In the genomic region with DNA sequence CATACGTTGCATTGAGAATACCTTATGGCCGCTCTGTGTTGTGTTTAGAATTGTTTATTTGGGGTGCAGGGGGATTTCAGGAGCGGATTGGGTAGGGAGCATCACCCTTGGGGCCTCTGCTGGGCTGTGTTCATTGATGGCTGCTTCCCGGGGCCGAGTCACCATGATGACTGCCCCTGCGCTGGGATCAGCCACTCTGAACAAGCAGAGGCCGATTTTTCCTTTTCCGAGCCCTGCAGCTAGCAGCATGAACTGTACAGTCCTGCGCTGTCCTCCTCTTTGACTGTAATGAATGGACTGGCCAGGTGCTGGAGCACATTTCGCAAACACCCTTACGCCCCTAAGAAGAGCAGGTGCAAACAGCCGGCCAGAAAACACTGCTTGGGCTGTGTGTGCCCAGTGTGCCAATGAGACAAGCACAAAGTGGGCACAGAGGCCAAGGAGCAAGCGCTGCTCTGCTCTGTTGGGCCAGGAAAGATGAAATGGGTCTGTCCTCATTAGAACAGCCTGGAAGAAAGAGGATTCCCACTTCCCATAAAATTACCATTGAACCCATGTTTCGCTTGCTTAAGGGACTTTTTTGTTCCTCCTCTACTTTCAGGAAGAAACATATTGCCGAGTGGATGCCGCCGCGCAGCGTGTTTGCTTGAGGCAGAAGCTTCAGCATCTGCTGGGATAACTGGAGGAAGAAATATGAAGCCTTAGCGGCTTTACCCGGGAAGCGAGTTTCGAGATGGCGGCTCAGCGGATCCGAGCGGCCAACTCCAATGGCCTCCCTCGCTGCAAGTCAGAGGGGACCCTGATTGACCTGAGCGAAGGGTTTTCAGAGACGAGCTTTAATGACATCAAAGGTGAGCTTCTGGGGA, we compare ENCODE assay signal across 16 cellular contexts.
DNase-seq lines count a peak whose midpoint lies in the region; ATAC-seq, FAIRE-seq and TF ChIP-seq lines count a peak whose summit lies in the region.
"Had no signal": no experiment of that assay in that cellular context is flagged by ENCODE, and none has a peak within 500 bp of the region (broad histone marks: within the 10 kb centered on the region; RNA-seq: fewer than 3 reads in every experiment).

No MANE protein-coding gene starts in this region.

- TF ChIP-seq CTCF in H9 (conservative IDR thresholded peaks at IDR 0.05), result no peak
- TF ChIP-seq CTCF in astrocyte (IDR thresholded peaks at IDR 0.05; ENCODE audit: insufficient read depth, low read depth, low read length), result no peak

- no peak overlapping the region for H3T11ph ChIP-seq in H9 (ENCODE audit: low read length)

- H3K9me3 Mint-ChIP-seq in H9 (no peaks in the 10 kb centered on the region), astrocyte (ENCODE audit: unreplicated experiment) (no peaks in the 10 kb centered on the region)
- no peaks in the 10 kb centered on the region for H3K9me3 Mint-ChIP-seq in naive thymus-derived CD4-positive, alpha-beta T cell

- no peak for FAIRE-seq in astrocyte (lab: Jason Lieb, UNC)
- FAIRE-seq: RCC 7860 had no signal

- no peak for ATAC-seq in GM18498 (IDR thresholded peaks at IDR 0.05; ENCODE audit: unreplicated experiment)
- ATAC-seq in naive thymus-derived CD4-positive, alpha-beta T cell, result no peak

- no peak overlapping the region for H2AFZ ChIP-seq in H9 (ENCODE audit: low read length)
- H2AFZ ChIP-seq in astrocyte (ENCODE audit: low read depth, low read length), result no peak overlapping the region

- intact Hi-C loops in naive thymus-derived CD4-positive, alpha-beta T cell (cut with micrococcal nuclease), result no loop called here

- POLR2A ChIA-PET in HEK293T (lab: Yijun Ruan, JAX), result no interaction called here
- POLR2A ChIA-PET in naive thymus-derived CD4-positive, alpha-beta T cell (lab: Charles Lee), result no interaction called here

- no CpG with 5 or more reads among the region's 30 CpGs for WGBS in H9 (ENCODE audit: extremely low coverage, insufficient read length, low lambda C conversion rate)

- H3K27me3 ChIP-seq in H9 (ENCODE audit: insufficient read depth, low read length) (no peaks in the 10 kb centered on the region), astrocyte (ENCODE audit: insufficient read depth, low read length) (no peaks in the 10 kb centered on the region)
- no peaks in the 10 kb centered on the region for H3K27me3 ChIP-seq in naive thymus-derived CD4-positive, alpha-beta T cell (ENCODE audit: control insufficient read depth in 2 of 2, insufficient read depth in 2 of 2, low read length in 2 of 2)
- H3K27me3 ChIP-seq: SJCRH30 had no signal

- no peak overlapping the region for H4K91ac ChIP-seq in H9 (ENCODE audit: insufficient read length, low read depth, low read length)

- H3K18ac ChIP-seq in H9 (ENCODE audit: insufficient read length, low read depth, low read length), result no peak overlapping the region

- H3K4me3 Mint-ChIP-seq in H9 (no peak overlapping the region), astrocyte (ENCODE audit: unreplicated experiment) (no peak overlapping the region)
- H3K4me3 Mint-ChIP-seq in naive thymus-derived CD4-positive, alpha-beta T cell, result no peak overlapping the region

- H3K4me1 Mint-ChIP-seq in H9, result peaks cover 25 to 26% of the 10 kb centered on the region in 2 experiments
- peaks cover 34% of the 10 kb centered on the region for H3K4me1 Mint-ChIP-seq in astrocyte (ENCODE audit: low read depth, unreplicated experiment)
- no peaks in the 10 kb centered on the region for H3K4me1 Mint-ChIP-seq in naive thymus-derived CD4-positive, alpha-beta T cell

- no peak overlapping the region for H3K27ac ChIP-seq in H9 (ENCODE audit: insufficient read length, low read depth, low read length)
- no peak overlapping the region for H3K27ac ChIP-seq in astrocyte (ENCODE audit: low read depth, low read length)
- H3K27ac ChIP-seq in naive thymus-derived CD4-positive, alpha-beta T cell (ENCODE audit: low read depth, low read length), result no peak overlapping the region
- H3K27ac ChIP-seq: SJCRH30 had no signal

- no peak overlapping the region for H4K8ac ChIP-seq in H9 (replicated peaks; ENCODE audit: insufficient read length, low read depth, low read length)

- H2BK12ac ChIP-seq in H9 (ENCODE audit: insufficient read length, low read depth, low read length), result no peak overlapping the region

- peak; percentile 40 for DNase-seq in NCI-H748 (lab: John Stamatoyannopoulos, UW; ENCODE audit: unreplicated experiment)
- DNase-seq in NCI-H748 treated with DMSO at 0.1 percent for 48 hours (lab: John Stamatoyannopoulos, UW), result no peak
- DNase-seq in H9, result no peak
- no peak for DNase-seq in astrocyte (ENCODE audit: low read depth)
- DNase-seq in pons (ENCODE audit: low spot score), result peak; percentile 24
- DNase-seq in HEK293T (ENCODE audit: extremely low spot score), result no peak
- no peak for DNase-seq in naive thymus-derived CD4-positive, alpha-beta T cell
- DNase-seq: C1 segment of cervical spinal cord, DMS153, HCEC 1CT, NCI-H1436, NCI-H226, NCI-H82, SJCRH30 had no signal

- no peaks in the 10 kb centered on the region for H3K4me1 ChIP-seq in H9 (ENCODE audit: insufficient read depth, low read length)
- no peaks in the 10 kb centered on the region for H3K4me1 ChIP-seq in astrocyte (ENCODE audit: insufficient read depth, low read length)
- H3K4me1 ChIP-seq in naive thymus-derived CD4-positive, alpha-beta T cell (ENCODE audit: control insufficient read depth in 2 of 2, insufficient read depth in 2 of 2, low read length in 2 of 2), result no peaks in the 10 kb centered on the region
- H3K4me1 ChIP-seq: SJCRH30 had no signal

- no peaks in the 10 kb centered on the region for H3K27me3 Mint-ChIP-seq in H9 (ENCODE audit: low read depth)
- no peaks in the 10 kb centered on the region for H3K27me3 Mint-ChIP-seq in astrocyte (ENCODE audit: low read depth, unreplicated experiment)
- H3K27me3 Mint-ChIP-seq in naive thymus-derived CD4-positive, alpha-beta T cell, result peaks cover 0 to 6% (median 0%) of the 10 kb centered on the region in 5 donors

- H3K79me1 ChIP-seq in H9 (ENCODE audit: insufficient read depth, low read depth, low read length, poor library complexity, severe bottlenecking), result no peaks in the 10 kb centered on the region

- no peak overlapping the region for H2BK20ac ChIP-seq in H9 (ENCODE audit: low read depth, low read length, poor library complexity, severe bottlenecking)

- H3K4ac ChIP-seq in H9 (ENCODE audit: low read depth, low read length), result no peak overlapping the region

- no peak overlapping the region for H3K14ac ChIP-seq in H9 (ENCODE audit: insufficient read depth, low read length)

- peaks cover 3% of the 10 kb centered on the region; the same call in 1 of the 2 replicates for H3K79me2 ChIP-seq in H9 (ENCODE audit: insufficient read depth, low read length)
- H3K79me2 ChIP-seq in astrocyte (ENCODE audit: insufficient read depth, low read length), result peaks cover 94% of the 10 kb centered on the region

- H2BK5ac ChIP-seq in H9 (ENCODE audit: insufficient read length, low read length), result no peak overlapping the region

- H4K20me1 ChIP-seq in H9 (ENCODE audit: control insufficient read depth, insufficient read depth, insufficient read length) (no peaks in the 10 kb centered on the region), astrocyte (ENCODE audit: insufficient read depth, low read length) (peaks cover 94% of the 10 kb centered on the region)

- CTCF ChIA-PET in HEK293T (lab: Yijun Ruan, JAX), result interaction anchor here (0.6 kb wide), 1 partner anchor 19 kb away, joined by 3 read pairs; no protein-coding TSS in a partner anchor
- CTCF ChIA-PET in naive thymus-derived CD4-positive, alpha-beta T cell (lab: Charles Lee), result no interaction called here

- no peak overlapping the region for H3K56ac ChIP-seq in H9 (ENCODE audit: insufficient read length, low read depth, low read length)

- H2BK120ac ChIP-seq in H9 (ENCODE audit: low read depth, low read length, poor library complexity, severe bottlenecking), result no peak overlapping the region

- no peak overlapping the region for H3K4me3 ChIP-seq in astrocyte (ENCODE audit: insufficient read depth, low read depth, low read length)
- H3K4me3 ChIP-seq in naive thymus-derived CD4-positive, alpha-beta T cell (ENCODE audit: low read length), result no peak overlapping the region
- H3K4me3 ChIP-seq: SJCRH30 had no signal

- H3K23ac ChIP-seq in H9 (ENCODE audit: insufficient read length, low read depth, low read length), result no peak overlapping the region

- H2AK5ac ChIP-seq in H9 (ENCODE audit: insufficient read length, low read length), result no peak overlapping the region

- H3K4me2 ChIP-seq in H9 (ENCODE audit: insufficient read depth, insufficient read length, low read length), result no peak overlapping the region
- no peak overlapping the region for H3K4me2 ChIP-seq in astrocyte (ENCODE audit: low read length)

- peaks cover 42% of the 10 kb centered on the region for H3K36me3 ChIP-seq in astrocyte (ENCODE audit: insufficient read depth, low read length)
- no peaks in the 10 kb centered on the region for H3K36me3 ChIP-seq in naive thymus-derived CD4-positive, alpha-beta T cell (ENCODE audit: control insufficient read depth in 2 of 3, insufficient read depth in 3 of 3, low read length in 3 of 3)

- H3K23me2 ChIP-seq in H9 (ENCODE audit: insufficient read length, low read depth, low read length, poor library complexity, severe bottlenecking), result no peaks in the 10 kb centered on the region

- no peak overlapping the region for H3K9ac ChIP-seq in H9 (ENCODE audit: extremely low read depth, insufficient read length, low read length)
- H3K9ac ChIP-seq in astrocyte (ENCODE audit: low read length), result no peak overlapping the region

- no peak overlapping the region for H2BK15ac ChIP-seq in H9 (ENCODE audit: low read depth, low read length)

- H3K27ac Mint-ChIP-seq in H9 (peak overlapping the region; percentile 62 to 79 (median 75); a peak in 4 of 7 replicates), astrocyte (ENCODE audit: unreplicated experiment) (peak overlapping the region; percentile 49)
- no peak overlapping the region for H3K27ac Mint-ChIP-seq in naive thymus-derived CD4-positive, alpha-beta T cell

- H3K36me3 Mint-ChIP-seq in H9 (ENCODE audit: insufficient read depth in 1 of 3, low read depth in 3 of 3), result peaks cover 0 to 57% (median 49%) of the 10 kb centered on the region in 3 experiments; a peak in 5 of 7 replicates
- peaks cover 17% of the 10 kb centered on the region for H3K36me3 Mint-ChIP-seq in astrocyte (ENCODE audit: low read depth, unreplicated experiment)
- H3K36me3 Mint-ChIP-seq in naive thymus-derived CD4-positive, alpha-beta T cell, result no peaks in the 10 kb centered on the region

- H3K9me3 ChIP-seq in H9 (ENCODE audit: control insufficient read depth, low read depth, low read length) (no peaks in the 10 kb centered on the region), astrocyte (ENCODE audit: insufficient read depth, low read depth, low read length) (no peaks in the 10 kb centered on the region)
- no peaks in the 10 kb centered on the region for H3K9me3 ChIP-seq in naive thymus-derived CD4-positive, alpha-beta T cell (ENCODE audit: control insufficient read depth in 2 of 3, low read length in 3 of 3)
- H3K9me3 ChIP-seq: SJCRH30 had no signal

- no peak overlapping the region for H4K5ac ChIP-seq in H9 (ENCODE audit: insufficient read length, low read depth, low read length)

TF ChIP-seq in HEK293T, 16 proteins besides CTCF, POLR2A, EP300 and RAD21 (continues in another document):
- TF ChIP-seq LEF1 (IDR thresholded peaks at IDR 0.05; ENCODE audit: borderline replicate concordance) (no peak), NFRKB (IDR thresholded peaks at IDR 0.05) (no peak), TARDBP (IDR thresholded peaks at IDR 0.05) (no peak), FOXK2 (IDR thresholded peaks at IDR 0.05) (no peak)

Comparison
In these comparisons a context has a peak if more than half of its experiments do, and no peak if none do; other contexts are left out.
1. DNase-seq: peak in NCI-H748 (single experiment) and pons (single experiment); none in NCI-H748 treated with DMSO at 0.1 percent for 48 hours (single experiment), H9 (single experiment), astrocyte (single experiment), HEK293T (single experiment) and naive thymus-derived CD4-positive, alpha-beta T cell (0 of 9).
2. H3K27ac Mint-ChIP-seq: peak in H9 (3 of 3) and astrocyte (single experiment); none in naive thymus-derived CD4-positive, alpha-beta T cell (0 of 9).